Comparison of ENCODE assay signal across 2 cellular contexts in genomic region chr4:185781555-185782215, GRCh38.
TF ChIP-seq lines count a peak whose summit lies in the region.

No MANE protein-coding gene starts in this region.

TF ChIP-seq in GM23338, 12 proteins besides CTCF, POLR2A, EP300 and RAD21:
- TF ChIP-seq, protein P1, sequence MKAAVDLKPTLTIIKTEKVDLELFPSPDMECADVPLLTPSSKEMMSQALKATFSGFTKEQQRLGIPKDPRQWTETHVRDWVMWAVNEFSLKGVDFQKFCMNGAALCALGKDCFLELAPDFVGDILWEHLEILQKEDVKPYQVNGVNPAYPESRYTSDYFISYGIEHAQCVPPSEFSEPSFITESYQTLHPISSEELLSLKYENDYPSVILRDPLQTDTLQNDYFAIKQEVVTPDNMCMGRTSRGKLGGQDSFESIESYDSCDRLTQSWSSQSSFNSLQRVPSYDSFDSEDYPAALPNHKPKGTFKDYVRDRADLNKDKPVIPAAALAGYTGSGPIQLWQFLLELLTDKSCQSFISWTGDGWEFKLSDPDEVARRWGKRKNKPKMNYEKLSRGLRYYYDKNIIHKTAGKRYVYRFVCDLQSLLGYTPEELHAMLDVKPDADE (IDR thresholded peaks at IDR 0.05) = no peak
- TF ChIP-seq EZH2phosphoT487 (IDR thresholded peaks at IDR 0.05; ENCODE audit: unreplicated experiment) (no peak), REST (IDR thresholded peaks at IDR 0.05; ENCODE audit: unreplicated experiment) (no peak), CREB1 (CRISPR knock-in tag; IDR thresholded peaks at IDR 0.05; ENCODE audit: low read depth) (no peak), ZNF331 (CRISPR knock-in tag; IDR thresholded peaks at IDR 0.05; ENCODE audit: low read depth) (no peak)

TF ChIP-seq in HepG2, 621 proteins besides CTCF, POLR2A, EP300 and RAD21:
- TF ChIP-seq THRA (CRISPR knock-in tag; IDR thresholded peaks at IDR 0.05; ENCODE audit: borderline replicate concordance) (no peak), ZNF703 (CRISPR knock-in tag; IDR thresholded peaks at IDR 0.05; ENCODE audit: borderline replicate concordance) (no peak), ZNF770 (CRISPR knock-in tag; IDR thresholded peaks at IDR 0.05) (peak; percentile 77; the same call in 1 of the 2 replicates), KDM3A (CRISPR knock-in tag; IDR thresholded peaks at IDR 0.05; ENCODE audit: low read depth) (no peak), ZBTB21 (CRISPR knock-in tag; IDR thresholded peaks at IDR 0.05) (no peak), ZNF343 (CRISPR knock-in tag; IDR thresholded peaks at IDR 0.05) (no peak), MZF1 (CRISPR knock-in tag; IDR thresholded peaks at IDR 0.05; ENCODE audit: borderline replicate concordance) (no peak), RBM22 (optimal IDR thresholded peaks at IDR 0.05; ENCODE audit: low read length) (peak; percentile 31), TBP (CRISPR knock-in tag; IDR thresholded peaks at IDR 0.05) (no peak), GATAD2A (CRISPR knock-in tag; IDR thresholded peaks at IDR 0.05) (no peak), ZNF235 (CRISPR knock-in tag; IDR thresholded peaks at IDR 0.05; ENCODE audit: borderline replicate concordance) (no peak), AGO2 (optimal IDR thresholded peaks at IDR 0.05; ENCODE audit: low read depth, low read length) (peak; percentile 28), MIXL1 (CRISPR knock-in tag; IDR thresholded peaks at IDR 0.05) (no peak), ZNF530 (CRISPR knock-in tag; IDR thresholded peaks at IDR 0.05; ENCODE audit: low read depth) (no peak), RNF2 (conservative IDR thresholded peaks at IDR 0.05; ENCODE audit: low read depth) (no peak), YEATS4 (CRISPR knock-in tag; IDR thresholded peaks at IDR 0.05; ENCODE audit: borderline replicate concordance) (no peak), BRF2 (CRISPR knock-in tag; IDR thresholded peaks at IDR 0.05) (no peak), SPEN (CRISPR knock-in tag; IDR thresholded peaks at IDR 0.05; ENCODE audit: low read depth) (no peak), TGIF2 (CRISPR knock-in tag; IDR thresholded peaks at IDR 0.05) (no peak)
